In the genomic region with DNA sequence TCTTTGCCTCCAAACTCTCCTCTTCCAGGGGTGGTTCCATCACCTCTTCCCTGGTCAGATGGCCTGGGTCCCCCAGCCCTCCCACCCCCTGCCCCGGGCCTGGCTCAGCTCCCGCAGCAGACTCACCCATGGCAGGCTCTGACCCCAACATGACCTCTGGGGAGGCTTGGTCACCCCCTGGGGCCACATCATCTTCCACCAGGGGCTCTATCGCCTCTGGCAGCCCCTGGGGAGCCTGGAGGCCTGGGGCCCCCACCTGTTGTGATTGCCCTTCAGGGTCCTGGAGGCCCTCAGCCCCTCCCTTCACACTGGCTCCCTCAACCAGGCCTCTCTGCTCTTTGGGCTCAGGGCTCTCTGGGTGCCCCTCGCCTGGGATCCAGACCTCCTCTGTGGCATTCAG, we compare ENCODE assay signal across 21 cellular contexts. TPM values are rescaled to one million over a fixed set of nuclear protein-coding genes. Genes with fewer than 3 reads are reported as not detected.
DNase-seq lines count a peak whose midpoint lies in the region; ATAC-seq and TF ChIP-seq lines count a peak whose summit lies in the region.
"Had no signal": no experiment of that assay in that cellular context is flagged by ENCODE, and none has a peak within 500 bp of the region (broad histone marks: within the 10 kb centered on the region; RNA-seq: fewer than 3 reads in every experiment).

No MANE protein-coding gene starts in this region.

- H4K20me1 ChIP-seq in BLaER1 treated with 17β-estradiol and CSF1 and Interleukin-3, amounts not matched to agents 10 nM and 100 nM, result peaks cover 0 to 5% (median 0%) of the 10 kb centered on the region in 11 experiments; a peak in 2 of 22 replicates

- intact Hi-C loops in posterior vena cava (cut with DNase I) (no loop called here), sciatic nerve (cut with DNase I) (no loop called here)

- no peak for ATAC-seq in HG02885 (IDR thresholded peaks at IDR 0.05; ENCODE audit: poor library complexity, unreplicated experiment)
- no peak for ATAC-seq in sciatic nerve
- ATAC-seq: natural killer cell treated with Interleukin-12 subunit alpha and Interleukin-12 subunit beta and Interleukin-15 and Interleukin-18, amount 100 ng/mL, for 72 hours had no signal

- 0 out of 22 replicates have a peak overlapping the region, but pooled peaks of 2 of the 11 experiments have one; percentile 24 to 33 for H3K9ac ChIP-seq in BLaER1 treated with 17β-estradiol and CSF1 and Interleukin-3, amounts not matched to agents 10 nM and 100 nM
- no peak overlapping the region for H3K9ac ChIP-seq in rectal smooth muscle tissue (ENCODE audit: low read length)

- H3K36me3 ChIP-seq in BLaER1 treated with 17β-estradiol and CSF1 and Interleukin-3, amounts not matched to agents 10 nM and 100 nM, result no peaks in the 10 kb centered on the region
- H3K36me3 ChIP-seq in WERI-Rb-1 (peaks cover 21% of the 10 kb centered on the region), right atrium auricular region (peaks cover 41% of the 10 kb centered on the region), rectal smooth muscle tissue (ENCODE audit: control insufficient read depth, insufficient read depth, low read length) (no peaks in the 10 kb centered on the region)

- peak overlapping the region in 9 of 11 experiments; percentile 61 to 88 (median 74); a peak in 17 of 22 replicates for H3K4me2 ChIP-seq in BLaER1 treated with 17β-estradiol and CSF1 and Interleukin-3, amounts not matched to agents 10 nM and 100 nM

- H3K4me3 ChIP-seq in BLaER1 treated with 17β-estradiol and CSF1 and Interleukin-3, amounts not matched to agents 10 nM and 100 nM, result no peak overlapping the region
- H3K4me3 ChIP-seq in WERI-Rb-1 (ENCODE audit: low read depth, low read length) (no peak overlapping the region), right atrium auricular region (no peak overlapping the region), rectal smooth muscle tissue (ENCODE audit: low read length) (no peak overlapping the region)

- no peak overlapping the region for H3K27ac ChIP-seq in BLaER1 treated with 17β-estradiol and CSF1 and Interleukin-3, amounts not matched to agents 10 nM and 100 nM
- H3K27ac ChIP-seq in WERI-Rb-1 (peak overlapping the region; percentile 97), right atrium auricular region (peak overlapping the region; percentile 93 to 96), rectal smooth muscle tissue (ENCODE audit: low read depth, low read length) (peak overlapping the region; percentile 23)
- H3K27ac ChIP-seq: HL-60 had no signal

- H3K4me1 ChIP-seq in BLaER1 treated with 17β-estradiol and CSF1 and Interleukin-3, amounts not matched to agents 10 nM and 100 nM, result peaks cover 21 to 72% (median 60%) of the 10 kb centered on the region in 10 experiments
- H3K4me1 ChIP-seq in right atrium auricular region (peaks cover 0 to 90% of the 10 kb centered on the region in 2 donors), rectal smooth muscle tissue (ENCODE audit: control insufficient read depth, insufficient read depth, low read length) (peaks cover 24% of the 10 kb centered on the region)

- peaks cover 2 to 30% (median 15%) of the 10 kb centered on the region in 11 experiments for H3K27me3 ChIP-seq in BLaER1 treated with 17β-estradiol and CSF1 and Interleukin-3, amounts not matched to agents 10 nM and 100 nM
- no peaks in the 10 kb centered on the region for H3K27me3 ChIP-seq in WERI-Rb-1 (ENCODE audit: insufficient read depth, low read depth, severe bottlenecking)
- no peaks in the 10 kb centered on the region for H3K27me3 ChIP-seq in right atrium auricular region
- no peaks in the 10 kb centered on the region for H3K27me3 ChIP-seq in rectal smooth muscle tissue (ENCODE audit: control insufficient read depth, insufficient read depth, low read length)

- no peak for TF ChIP-seq CTCF in WERI-Rb-1 (IDR thresholded peaks at IDR 0.05; ENCODE audit: low read depth, low read length)
- TF ChIP-seq CTCF in right atrium auricular region (IDR thresholded peaks at IDR 0.05), result no peak

- no peaks in the 10 kb centered on the region for H3K9me3 ChIP-seq in BLaER1 treated with 17β-estradiol and CSF1 and Interleukin-3, amounts not matched to agents 10 nM and 100 nM (replicated peaks in 1 of 11)
- H3K9me3 ChIP-seq in WERI-Rb-1 (ENCODE audit: severe bottlenecking) (no peaks in the 10 kb centered on the region), right atrium auricular region (no peaks in the 10 kb centered on the region)

- DNase-seq in WERI-Rb-1 (no peak), right atrium auricular region (ENCODE audit: low spot score) (no peak), putamen (ENCODE audit: low spot score) (no peak), posterior vena cava (ENCODE audit: low spot score) (no peak), sciatic nerve (ENCODE audit: low spot score) (no peak)
- DNase-seq: activated CD4-positive, alpha-beta T cell treated with anti-CD3 and anti-CD28 coated beads for 1 hour; activated CD8-positive, alpha-beta memory T cell treated with anti-CD3 and anti-CD28 coated beads for 24 hours; head of caudate nucleus; NCI-H2107; NCI-H526 treated with DMSO at 0.1 percent for 48 hours; stimulated activated CD4-positive, alpha-beta T cell treated with anti-CD3 and anti-CD28 coated beads, Interleukin-12 subunit alpha, Interleukin-12 subunit beta, amount 100 ng/mL, for 4 hours; SW 1271 had no signal

RNA-seq across cellular contexts. Expression of a gene that starts 6.4 kb away (rescaled TPM):
- total RNA-seq in right atrium auricular region, result 100 to 1,000 TPM; 134 to 173 TPM
- 100 to 1,000 TPM in 1 of 2 donors, 10 to 100 TPM in 1; 100.0 to 142 TPM for total RNA-seq in posterior vena cava
- 126 TPM for total RNA-seq in sciatic nerve
- total RNA-seq: natural killer cell treated with Interleukin-12 subunit alpha and Interleukin-12 subunit beta and Interleukin-15 and Interleukin-18, amount 100 ng/mL, for 72 hours had no signal

RNA-seq across cellular contexts. Expression of a gene that starts 28.9 kb away (rescaled TPM):
- total RNA-seq in right atrium auricular region, result not detected
- total RNA-seq in posterior vena cava, result under 1 TPM; 0.29 to 0.60 TPM
- total RNA-seq in sciatic nerve, result 0.27 TPM
- total RNA-seq: A673, M059J, progenitor cell of endocrine pancreas had no signal

RNA-seq across cellular contexts. Expression of a gene that starts 34.6 kb away (rescaled TPM):
- total RNA-seq in right atrium auricular region, result 1 to 10 TPM in 1 of 2 donors, under 1 TPM in 1; 0.67 to 2.5 TPM
- total RNA-seq in posterior vena cava, result 10 to 100 TPM in 1 of 2 donors, 1 to 10 TPM in 1; 9.2 to 20.9 TPM
- 40.0 TPM for total RNA-seq in sciatic nerve

RNA-seq across cellular contexts. Expression of a gene that starts 51.6 kb away (rescaled TPM):
- 1 to 10 TPM; 1.2 to 1.8 TPM for total RNA-seq in right atrium auricular region
- 1 to 10 TPM; 4.4 to 8.7 TPM for total RNA-seq in posterior vena cava
- total RNA-seq in sciatic nerve, result 5.5 TPM
- total RNA-seq: A673; M059J; natural killer cell treated with Interleukin-12 subunit alpha and Interleukin-12 subunit beta and Interleukin-15 and Interleukin-18, amount 100 ng/mL, for 72 hours; urinary bladder had no signal

RNA-seq across cellular contexts. Expression of a gene that starts 57.5 kb away (rescaled TPM):
- total RNA-seq in right atrium auricular region, result 10 to 100 TPM in 1 of 2 donors, 1 to 10 TPM in 1; 7.4 to 15.6 TPM
- total RNA-seq in posterior vena cava, result 10 to 100 TPM; 19.6 to 21.6 TPM
- 35.9 TPM for total RNA-seq in sciatic nerve

Comparison
In these comparisons a context has a peak if more than half of its experiments do, and no peak if none do; other contexts are left out.
1. H3K27ac ChIP-seq: peak in WERI-Rb-1 (single experiment), right atrium auricular region (2 of 2) and rectal smooth muscle tissue (single experiment); none in BLaER1 treated with 17β-estradiol and CSF1 and Interleukin-3, amounts not matched to agents 10 nM and 100 nM (0 of 11).